12 cellular contexts compared by ENCODE assay signal in genomic region chr10:131858583-131859340, GRCh38.
"Had no signal": no experiment of that assay in that cellular context is flagged by ENCODE, and none has a peak within 500 bp of the region (broad histone marks: within the 10 kb centered on the region; RNA-seq: fewer than 3 reads in every experiment).

No MANE protein-coding gene starts in this region.

- H3K36me3 ChIP-seq: heart right ventricle had no signal

- H3K27ac ChIP-seq: heart right ventricle, parathyroid adenoma had no signal

- DNase-seq: activated CD4-positive, alpha-beta T cell treated with anti-CD3 and anti-CD28 coated beads, Interleukin-2, amount 10 ng/mL, durations not matched to agents 24 days and 14 days; activated naive CD8-positive, alpha-beta T cell treated with anti-CD3 and anti-CD28 coated beads, Interleukin-2, amount 10 ng/mL, durations not matched to agents 7 days and 5 days; activated T-cell treated with anti-CD3 and anti-CD28 coated beads for 4 hours; anterior cingulate cortex; foreskin melanocyte; heart right ventricle; left ventricle myocardium superior; small intestine; trophoblast cell had no signal

- H3K9me3 ChIP-seq: heart right ventricle had no signal

- H3K4me3 ChIP-seq: heart right ventricle had no signal

- ATAC-seq: heart right ventricle, left ventricle myocardium superior, SK-N-SH treated with all-trans-retinoic acid at 6 μM for 48 hours, WTC11 had no signal

- H3K4me1 ChIP-seq: heart right ventricle had no signal

- H3K9ac ChIP-seq: parathyroid adenoma had no signal
